ENCODE assay signal across 13 cellular contexts in the genomic region with DNA sequence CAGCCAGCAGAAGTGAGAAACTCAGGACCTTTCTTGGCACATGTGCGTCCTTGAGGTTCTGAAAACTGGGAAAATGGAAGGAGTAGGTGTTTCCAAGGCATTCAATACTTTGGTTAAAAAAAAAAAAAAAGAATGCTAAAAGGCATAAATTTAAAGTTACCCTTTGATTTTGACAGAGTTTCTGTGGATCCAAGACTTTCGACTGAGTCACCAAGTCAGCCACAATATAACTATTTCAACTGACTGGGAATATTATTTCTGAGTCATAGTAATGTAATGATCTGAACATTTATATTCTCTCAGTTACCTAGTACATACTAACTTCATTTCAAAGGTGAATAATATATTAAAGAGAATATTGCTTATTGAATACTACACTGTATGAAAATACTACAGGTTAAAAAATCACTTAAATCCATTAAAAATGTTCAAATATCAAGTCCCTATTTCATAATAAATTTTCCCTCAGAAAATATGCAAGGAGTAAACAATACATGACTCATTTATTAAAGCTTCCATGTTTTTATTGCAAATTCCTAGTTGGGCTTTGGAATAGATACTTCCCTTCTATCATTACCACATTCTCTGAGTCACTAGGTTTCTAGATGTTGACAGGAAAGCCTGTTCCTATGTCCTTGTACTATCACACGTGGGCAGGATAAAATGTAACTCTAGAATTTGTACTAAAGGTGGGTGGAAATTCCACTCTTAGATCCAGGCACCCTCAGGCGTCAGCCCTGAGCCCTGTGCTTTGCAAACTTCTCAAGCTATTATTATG. TPM values are rescaled to one million over a fixed set of nuclear protein-coding genes. Genes with fewer than 3 reads are reported as not detected.
A peak's percentile ranks its signal among the peaks of the same experiment; 100 is the strongest.
DNase-seq lines count a peak whose midpoint lies in the region; ATAC-seq and TF ChIP-seq lines count a peak whose summit lies in the region.
"Had no signal": no experiment of that assay in that cellular context is flagged by ENCODE, and none has a peak within 500 bp of the region (broad histone marks: within the 10 kb centered on the region; RNA-seq: fewer than 3 reads in every experiment).

No MANE protein-coding gene starts in this region.

- no peaks in the 10 kb centered on the region for H3K27me3 ChIP-seq in AG04450 (ENCODE audit: control insufficient read depth, insufficient read depth, low read length)
- no peaks in the 10 kb centered on the region for H3K27me3 ChIP-seq in kidney epithelial cell (ENCODE audit: control insufficient read depth, insufficient read depth, low read length)

- H3K36me3 ChIP-seq in kidney epithelial cell (ENCODE audit: control insufficient read depth, insufficient read depth, low read length): no peaks in the 10 kb centered on the region
- H3K36me3 ChIP-seq: BE2C, neutrophil had no signal

- DNase-seq in AG04450 (ENCODE audit: low read depth, low spot score): peak; percentile 65
- DNase-seq in LoVo (ENCODE audit: low spot score): peak; percentile 39
- DNase-seq in chondrocyte (ENCODE audit: low spot score): no peak
- peak; percentile 67 for DNase-seq in kidney epithelial cell (ENCODE audit: low read depth)
- no peak for DNase-seq in NCI-H1092 treated with DMSO at 0.1 percent for 48 hours (lab: John Stamatoyannopoulos, UW)
- DNase-seq: activated T-cell treated with anti-CD3 and anti-CD28 coated beads, Interleukin-2, amount 50 U/mL, for 24 hours; BE2C; cerebellar nuclear complex; NCI-H1417 had no signal

- TF ChIP-seq CTCF in AG04450 (IDR thresholded peaks at IDR 0.05; ENCODE audit: low read depth, low read length) (no peak), chondrocyte (IDR thresholded peaks at IDR 0.05) (no peak), kidney epithelial cell (IDR thresholded peaks at IDR 0.05; ENCODE audit: insufficient read depth, low read length, poor library complexity, severe bottlenecking) (no peak)

- H3K36me3 Mint-ChIP-seq in chondrocyte (ENCODE audit: low read depth): peaks cover 5% of the 10 kb centered on the region

- POLR2A ChIA-PET in AG04450 (lab: Yijun Ruan, JAX): no interaction called here

- no peak overlapping the region for H3K4me3 ChIP-seq in AG04450 (ENCODE audit: low read depth, low read length)
- no peak overlapping the region for H3K4me3 ChIP-seq in kidney epithelial cell (ENCODE audit: low read depth, low read length)

- H3K4me3 Mint-ChIP-seq in chondrocyte (ENCODE audit: unreplicated experiment): peak overlapping the region; percentile 5
- H3K4me3 Mint-ChIP-seq: activated T-cell treated with anti-CD3 and anti-CD28 coated beads, Interleukin-2, amount 50 U/mL, for 24 hours had no signal

- CTCF ChIA-PET in AG04450 (lab: Charles Lee): interaction anchor here (0.6 to 0.7 kb wide), 2 partner anchors 15 to 300 kb away, joined by 4 to 7 read pairs; no protein-coding TSS in a partner anchor

- H3K9me3 ChIP-seq in AG04450 (ENCODE audit: control insufficient read depth, insufficient read depth, low read length): no peaks in the 10 kb centered on the region
- H3K9me3 ChIP-seq: BE2C, neutrophil had no signal

- ATAC-seq in HG03520 (IDR thresholded peaks at IDR 0.05; ENCODE audit: unreplicated experiment) (no peak), GM21737 (IDR thresholded peaks at IDR 0.05; ENCODE audit: unreplicated experiment) (no peak), HG03354 (IDR thresholded peaks at IDR 0.05; ENCODE audit: poor library complexity, severe bottlenecking, unreplicated experiment) (no peak)

- H3K27ac ChIP-seq in AG04450 (ENCODE audit: low read depth, low read length): peak overlapping the region; percentile 77
- H3K27ac ChIP-seq: neutrophil had no signal

- H3K27ac Mint-ChIP-seq in chondrocyte (ENCODE audit: unreplicated experiment): peak overlapping the region; percentile 96
- H3K27ac Mint-ChIP-seq: activated T-cell treated with anti-CD3 and anti-CD28 coated beads, Interleukin-2, amount 50 U/mL, for 24 hours had no signal

- peaks cover 52% of the 10 kb centered on the region for H3K4me1 Mint-ChIP-seq in chondrocyte (ENCODE audit: low read depth)

- H3K27me3 Mint-ChIP-seq in chondrocyte (ENCODE audit: low read depth): no peaks in the 10 kb centered on the region

- H3K9me3 Mint-ChIP-seq in chondrocyte (ENCODE audit: low read depth): no peaks in the 10 kb centered on the region
- H3K9me3 Mint-ChIP-seq: activated T-cell treated with anti-CD3 and anti-CD28 coated beads, Interleukin-2, amount 50 U/mL, for 24 hours had no signal

RNA-seq across cellular contexts. Expression of a gene that starts 2.3 kb away (rescaled TPM):
- polyA plus RNA-seq in AG04450 (2011; rRNA removed): 12.7 and 17.1 TPM in 2 replicates
- polyA minus RNA-seq in AG04450 (2011; rRNA and poly(A)+ RNA removed): 14.9 and 20.6 TPM in 2 replicates
- total RNA-seq in chondrocyte (391 to 806 TPM (median 407 TPM) in 3 replicates), kidney epithelial cell (0.21 and 0.82 TPM in 2 replicates)

RNA-seq across cellular contexts. Expression of a gene that starts 33.9 kb away (rescaled TPM):
- 1.6 and 2.2 TPM in 2 replicates for polyA plus RNA-seq in AG04450 (2011; rRNA removed)
- 2.3 and 2.5 TPM in 2 replicates for polyA minus RNA-seq in AG04450 (2011; rRNA and poly(A)+ RNA removed)
- total RNA-seq in chondrocyte (38.0 to 59.7 TPM (median 38.6 TPM) in 3 replicates), kidney epithelial cell (1.8 and 2.1 TPM in 2 replicates)

Comparison
In these comparisons a context has a peak if more than half of its experiments do, and no peak if none do; other contexts are left out.
1. DNase-seq: peak in AG04450 (single experiment), LoVo (single experiment) and kidney epithelial cell (single experiment); none in chondrocyte (single experiment) and NCI-H1092 treated with DMSO at 0.1 percent for 48 hours (single experiment).
2. RNA of a gene that starts 2.3 kb away (total RNA-seq): 391 to 806 TPM in chondrocyte; 0.21 to 0.82 TPM in kidney epithelial cell; every median in the first group is over 100 times any median in the second.
3. RNA of a gene that starts 33.9 kb away (total RNA-seq): 38.0 to 59.7 TPM in chondrocyte; 1.8 to 2.1 TPM in kidney epithelial cell; every median in the first group is over 10 times any median in the second.